ENCODE assay signal across 19 cellular contexts in genomic region chr9:137017791-137018497, GRCh38. TPM values are rescaled to one million over a fixed set of nuclear protein-coding genes. Genes with fewer than 3 reads are reported as not detected.
DNase-seq lines count a peak whose midpoint lies in the region; ATAC-seq, FAIRE-seq and TF ChIP-seq lines count a peak whose summit lies in the region.
"Had no signal": no experiment of that assay in that cellular context is flagged by ENCODE, and none has a peak within 500 bp of the region (broad histone marks: within the 10 kb centered on the region; RNA-seq: fewer than 3 reads in every experiment).

No MANE protein-coding gene starts in this region.

- no peak overlapping the region for H3K14ac ChIP-seq in H1 (ENCODE audit: insufficient read length)

- H3K36me3 ChIP-seq in GM23338 (ENCODE audit: insufficient read depth): no peaks in the 10 kb centered on the region
- peaks cover 0 to 54% of the 10 kb centered on the region in 2 experiments; a peak in 1 of 3 replicates for H3K36me3 ChIP-seq in HEK293 (ENCODE audit: control insufficient read depth in 2 of 2, insufficient read depth in 1 of 2, low read length in 2 of 2)
- peaks cover 0 to 13% (median 0%) of the 10 kb centered on the region in 4 experiments; a peak in 1 of 8 replicates for H3K36me3 ChIP-seq in H1 (ENCODE audit: control insufficient read depth in 2 of 4, insufficient read depth in 4 of 4, low read length in 3 of 4)
- no peaks in the 10 kb centered on the region for H3K36me3 ChIP-seq in PC-9 (ENCODE audit: low read depth)

- H3K4me1 ChIP-seq in GM23338 (ENCODE audit: insufficient read depth) (peaks cover 4% of the 10 kb centered on the region; the same call in 1 of the 2 replicates), HEK293 (ENCODE audit: control insufficient read depth, insufficient read depth, low read length) (no peaks in the 10 kb centered on the region), H1 (replicated peaks in 1 of 4; ENCODE audit: control insufficient read depth in 3 of 4, insufficient read depth in 4 of 4, low read length in 3 of 4) (peaks cover 0 to 10% (median 3%) of the 10 kb centered on the region in 4 experiments; a peak in 3 of 7 replicates), PC-9 (replicated peaks; ENCODE audit: insufficient read depth) (no peaks in the 10 kb centered on the region)

- H3K4me1 Mint-ChIP-seq in GM23338: no peaks in the 10 kb centered on the region; the same call in 2 of the 3 replicates

- no peak overlapping the region for H2BK5ac ChIP-seq in H1 (ENCODE audit: low read depth, low read length)

- no peak overlapping the region for H3K27ac Mint-ChIP-seq in GM23338
- H3K27ac Mint-ChIP-seq: CD14-positive monocyte; CD4-positive, alpha-beta memory T cell had no signal

- H3K79me2 ChIP-seq in GM23338 (replicated peaks; ENCODE audit: insufficient read depth): no peaks in the 10 kb centered on the region
- H3K79me2 ChIP-seq in H1 (ENCODE audit: control insufficient read depth in 1 of 2, insufficient read depth in 2 of 2, low read length in 2 of 2): no peaks in the 10 kb centered on the region
- H3K79me2 ChIP-seq in PC-9 (ENCODE audit: low read depth): no peaks in the 10 kb centered on the region

- H3K4ac ChIP-seq in H1 (replicated peaks; ENCODE audit: insufficient read length, low read depth, low read length): no peak overlapping the region

- no peak overlapping the region for H2BK20ac ChIP-seq in H1 (ENCODE audit: low read length)

- no peak overlapping the region for H3K4me2 ChIP-seq in GM23338
- no peak overlapping the region for H3K4me2 ChIP-seq in H1 (ENCODE audit: insufficient read depth in 1 of 2, low read depth in 2 of 2, low read length in 2 of 2)
- no peak overlapping the region for H3K4me2 ChIP-seq in PC-9
- H3K4me2 ChIP-seq: BLaER1 had no signal

- no peaks in the 10 kb centered on the region for H3K27me3 ChIP-seq in GM23338 (ENCODE audit: insufficient read depth)
- no peaks in the 10 kb centered on the region; a peak in 1 of 7 replicates for H3K27me3 ChIP-seq in H1 (replicated peaks in 1 of 4; ENCODE audit: control insufficient read depth in 3 of 4, extremely low read depth in 1 of 4, insufficient read depth in 3 of 4, low read length in 3 of 4)
- H3K27me3 ChIP-seq in PC-9 (ENCODE audit: insufficient read depth, low read depth): no peaks in the 10 kb centered on the region
- H3K27me3 ChIP-seq: BLaER1 had no signal

- peak; percentile 3; the same call in 2 of the 3 replicates for ATAC-seq in GM23338

- H2BK120ac ChIP-seq in H1 (replicated peaks; ENCODE audit: low read depth, low read length): no peak overlapping the region

- 92% methylated on average over 27 of the region's 45 CpGs; no CpG with 5 or more reads in 1 of the 2 experiments for WGBS in H1 (ENCODE audit: extremely low coverage in 1 of 2, insufficient coverage in 1 of 2, insufficient read length in 1 of 2, insufficient replicate concordance in 2 of 2, low coverage in 1 of 2, low lambda C conversion rate in 2 of 2, missing lambda C conversion rate in 1 of 2), 2 experiments

- no peak overlapping the region for H4K5ac ChIP-seq in H1 (ENCODE audit: insufficient read length, low read depth, low read length)

- TF ChIP-seq RAD21 in H1 (IDR thresholded peaks at IDR 0.05 in 1 of 2, conservative IDR thresholded peaks at IDR 0.05 in 1 of 2; ENCODE audit: low read depth in 2 of 2, low read length in 2 of 2): no peak

- no peak for TF ChIP-seq CTCF in GM23338 (conservative IDR thresholded peaks at IDR 0.05; ENCODE audit: low read depth in 2 of 2)
- no peak for TF ChIP-seq CTCF in HEK293 (tag by site-specific recombination; IDR thresholded peaks at IDR 0.05)
- TF ChIP-seq CTCF in H1 (IDR thresholded peaks at IDR 0.05; ENCODE audit: control extremely low read depth in 1 of 3, insufficient read depth in 1 of 3, low read depth in 1 of 3, low read length in 3 of 3): no peak
- no peak for TF ChIP-seq CTCF in PC-9 (conservative IDR thresholded peaks at IDR 0.05)
- TF ChIP-seq CTCF in GM20000 (IDR thresholded peaks at IDR 0.05; ENCODE audit: extremely low read depth, missing control alignments): no peak

- FAIRE-seq in H1 (lab: Jason Lieb, UNC): no peak
- FAIRE-seq: GM12892, H54 had no signal

- H3K27ac ChIP-seq in GM23338 (ENCODE audit: low read depth) (no peak overlapping the region), HEK293 (ENCODE audit: extremely low read depth, low read depth, low read length) (no peak overlapping the region), H1 (ENCODE audit: low read depth, low read length) (no peak overlapping the region), PC-9 (no peak overlapping the region)
- H3K27ac ChIP-seq: BLaER1 had no signal

- no TSS peak for BruUV-seq in PC-9 (replicated peaks; lab: Mats Ljungman, UMichigan)

- no peak overlapping the region for H2BK12ac ChIP-seq in H1 (ENCODE audit: low read depth, low read length)

- no peak overlapping the region for H3K4me3 Mint-ChIP-seq in GM23338
- H3K4me3 Mint-ChIP-seq: CD14-positive monocyte; CD4-positive, alpha-beta memory T cell had no signal

- H3K4me3 ChIP-seq in GM23338: no peak overlapping the region
- no peak overlapping the region for H3K4me3 ChIP-seq in HEK293 (ENCODE audit: low read depth, low read length)
- no peak overlapping the region for H3K4me3 ChIP-seq in H1 (ENCODE audit: extremely low read depth in 1 of 4, insufficient read depth in 2 of 4, low read depth in 3 of 4, low read length in 4 of 4)
- H3K4me3 ChIP-seq in PC-9: no peak overlapping the region
- H3K4me3 ChIP-seq: BLaER1 had no signal

- H3K9me3 Mint-ChIP-seq in GM23338: no peaks in the 10 kb centered on the region

- H3K9me2 ChIP-seq in GM23338 (ENCODE audit: insufficient read depth): no peaks in the 10 kb centered on the region
- no peaks in the 10 kb centered on the region for H3K9me2 ChIP-seq in PC-9 (ENCODE audit: insufficient read depth)

- H2AFZ ChIP-seq in GM23338: no peak overlapping the region
- no peak overlapping the region for H2AFZ ChIP-seq in H1 (ENCODE audit: low read length)
- no peak overlapping the region for H2AFZ ChIP-seq in PC-9

- H3K23me2 ChIP-seq in H1 (ENCODE audit: low read depth, low read length): no peaks in the 10 kb centered on the region; the same call in 1 of the 2 replicates

- no peaks in the 10 kb centered on the region for H3K9me3 ChIP-seq in HEK293 (ENCODE audit: control insufficient read depth, insufficient read depth, low read depth, low read length)
- peaks cover 0 to 27% of the 10 kb centered on the region in 2 experiments; a peak in 2 of 4 replicates for H3K9me3 ChIP-seq in H1 (ENCODE audit: insufficient read depth in 2 of 2, low read depth in 1 of 2, low read length in 1 of 2)
- H3K9me3 ChIP-seq in PC-9 (ENCODE audit: insufficient read depth, low read depth): no peaks in the 10 kb centered on the region

- POLR2A ChIA-PET in HEK293 (lab: Yijun Ruan, JAX) (interaction anchor here (0.6 kb wide), 1 partner anchor 16 kb away, joined by 6 read pairs; no protein-coding TSS in a partner anchor), H1 (lab: Charles Lee; ENCODE audit: partially characterized antibody) (no interaction called here), PC-9 (lab: Charles Lee; ENCODE audit: unreplicated experiment) (no interaction called here)

- no peak overlapping the region for H2BK15ac ChIP-seq in H1 (ENCODE audit: low read length)

- H3K79me1 ChIP-seq in H1 (ENCODE audit: low read depth, low read length): no peaks in the 10 kb centered on the region

- H3F3A ChIP-seq in GM23338 (replicated peaks; ENCODE audit: low read depth) (0 out of 2 replicates have a peak, but pooled peaks cover 3% of the 10 kb centered on the region), PC-9 (ENCODE audit: insufficient read depth, low read depth) (peaks cover 7% of the 10 kb centered on the region; the same call in 1 of the 2 replicates)

- H3K23ac ChIP-seq in H1 (ENCODE audit: insufficient read length): no peak overlapping the region

- intact Hi-C loops in PC-9 (cut with micrococcal nuclease; ENCODE audit: unreplicated experiment): no loop called here

- H3K9ac ChIP-seq in H1 (replicated peaks in 1 of 4; ENCODE audit: extremely low read depth in 1 of 4, low read depth in 3 of 4, low read length in 3 of 4): no peak overlapping the region
- H3K9ac ChIP-seq: BLaER1 had no signal

- H3K18ac ChIP-seq in H1 (ENCODE audit: extremely low read depth, low read length): no peak overlapping the region; the same call in 1 of the 2 replicates

- no peak for TF ChIP-seq EP300 in H1 (IDR thresholded peaks at IDR 0.05; ENCODE audit: borderline replicate concordance in 1 of 2, low read depth in 2 of 2, low read length in 2 of 2)

- DNase-seq in GM23338 (ENCODE audit: low spot score): peak; percentile 65
- no peak for DNase-seq in H1 (ENCODE audit: low read depth in 1 of 2, low spot score in 2 of 2)
- peak; percentile 48 for DNase-seq in iPS-NIHi7 (ENCODE audit: extremely low spot score)
- DNase-seq in activated CD4-positive, CD25-positive, alpha-beta regulatory T cell (lab: John Stamatoyannopoulos, UW): no peak
- no peak for DNase-seq in PC-9
- no peak for DNase-seq in GM20000 (ENCODE audit: low spot score)
- DNase-seq: 8988T; CD4-positive, alpha-beta memory T cell; DMS153; DMS79; GDM1 had no signal

- H3K36me3 Mint-ChIP-seq in GM23338 (ENCODE audit: low read depth): peaks cover 2% of the 10 kb centered on the region; the same call in 1 of the 3 replicates

- no peak overlapping the region for H2AK5ac ChIP-seq in H1 (ENCODE audit: low read depth, low read length)

- no peak overlapping the region for H3K56ac ChIP-seq in H1 (replicated peaks; ENCODE audit: insufficient read length, low read depth, low read length)

- no peak overlapping the region for H4K8ac ChIP-seq in H1 (ENCODE audit: extremely low read depth, insufficient read depth, low read length)

- CTCF ChIA-PET in HEK293 (lab: Yijun Ruan, JAX): interaction anchor here (0.5 to 5.1 kb wide), 7 partner anchors 9 to 426 kb away, joined by 3 to 25 read pairs (median 3); no protein-coding TSS in a partner anchor
- CTCF ChIA-PET in H1 (lab: Charles Lee; ENCODE audit: partially characterized antibody): interaction anchor here (0.6 to 7.2 kb wide), 6 partner anchors 12 to 250 kb away, joined by 3 to 54 read pairs (median 3); partner anchors contain the start of genes ABCA2 and FUT7
- CTCF ChIA-PET in PC-9 (lab: Charles Lee): no interaction called here

- H3K27me3 Mint-ChIP-seq in GM23338 (ENCODE audit: insufficient read depth, low read depth, poor library complexity): peaks cover 7% of the 10 kb centered on the region
- H3K27me3 Mint-ChIP-seq: CD4-positive, alpha-beta memory T cell had no signal

- no peak overlapping the region for H4K91ac ChIP-seq in H1 (replicated peaks; ENCODE audit: insufficient read length, low read length)

- H4K20me1 ChIP-seq in GM23338 (replicated peaks; ENCODE audit: insufficient read depth) (no peaks in the 10 kb centered on the region), H1 (replicated peaks in 1 of 2; ENCODE audit: control insufficient read depth in 1 of 2, insufficient read depth in 2 of 2, low read length in 2 of 2) (peaks cover 0 to 5% of the 10 kb centered on the region in 2 experiments), PC-9 (ENCODE audit: insufficient read depth) (no peaks in the 10 kb centered on the region; the same call in 1 of the 2 replicates)

- no peak for TF ChIP-seq POLR2A in H1 (IDR thresholded peaks at IDR 0.05; ENCODE audit: control extremely low read depth in 1 of 2, low read depth in 2 of 2, low read length in 2 of 2)

RNA-seq across cellular contexts. Expression of gene ABCA2, which starts 10.1 kb away (rescaled TPM):
- 14.2 and 16.0 TPM in 2 replicates for total RNA-seq in GM23338 (2014; rRNA removed; shearing (Covaris generic))
- polyA plus RNA-seq in GM23338 (2016; fragmentation: Nextera tagmentation; extraction: Ambion mirVana) (5.6 and 7.0 TPM in 2 replicates), H1 (2011; rRNA removed) (14.3 and 21.9 TPM in 2 replicates)
- 12.5 and 15.2 TPM in 2 replicates for total RNA-seq in H1 (2021; fragmentation: NEBNext Ultra II Directional; extraction: Animal tissue kit (Norgen Biotek cat#: 25700))
- 14.6 TPM for polyA plus RNA-seq in H1 (2011; cell fraction: cytosol; rRNA removed)
- polyA plus RNA-seq in H1 (2011; cell fraction: nucleus; rRNA removed): 99.2 TPM
- 8.5 to 19.3 TPM (median 15.7 TPM) in 4 replicates for polyA plus RNA-seq in H1 (2012, experiment 1 of 2)
- polyA plus RNA-seq in H1 (2012, experiment 2 of 2): 6.9 TPM
- polyA plus RNA-seq in H1 (2013, experiment 1 of 2): 18.5 TPM
- 14.9 TPM for polyA plus RNA-seq in H1 (2013, experiment 2 of 2)
- 11.5 and 13.8 TPM in 2 replicates for polyA minus RNA-seq in H1 (2011; rRNA and poly(A)+ RNA removed)
- polyA minus RNA-seq in H1 (2011; cell fraction: cytosol; rRNA and poly(A)+ RNA removed): 15.5 TPM
- polyA minus RNA-seq in H1 (2011; cell fraction: nucleus; rRNA and poly(A)+ RNA removed): 17.1 TPM
- total RNA-seq in PC-9 (2021): 79.2 and 115 TPM in 2 replicates

RNA-seq across cellular contexts. Expression of gene FUT7, which starts 13.9 kb away (rescaled TPM):
- total RNA-seq in GM23338 (2014; rRNA removed; shearing (Covaris generic)): not detected in 2 replicates
- polyA plus RNA-seq in GM23338 (2016; fragmentation: Nextera tagmentation; extraction: Ambion mirVana) (not detected in 2 replicates), H1 (2011; rRNA removed) (not detected in 2 replicates)
- not detected in 2 replicates for total RNA-seq in H1 (2021; fragmentation: NEBNext Ultra II Directional; extraction: Animal tissue kit (Norgen Biotek cat#: 25700))
- not detected for polyA plus RNA-seq in H1 (2011; cell fraction: cytosol; rRNA removed)
- polyA plus RNA-seq in H1 (2011; cell fraction: nucleus; rRNA removed): not detected
- not detected in 4 replicates for polyA plus RNA-seq in H1 (2012, experiment 1 of 2)
- polyA plus RNA-seq in H1 (2012, experiment 2 of 2): not detected
- 0.02 TPM for polyA plus RNA-seq in H1 (2013, experiment 1 of 2)
- not detected for polyA plus RNA-seq in H1 (2013, experiment 2 of 2)
- not detected in 2 replicates for polyA minus RNA-seq in H1 (2011; rRNA and poly(A)+ RNA removed)
- polyA minus RNA-seq in H1 (2011; cell fraction: cytosol; rRNA and poly(A)+ RNA removed): not detected
- not detected for polyA minus RNA-seq in H1 (2011; cell fraction: nucleus; rRNA and poly(A)+ RNA removed)
- not detected in 2 replicates for total RNA-seq in PC-9 (2021)
- total RNA-seq: A673, Daoy had no signal
- polyA plus RNA-seq: AG04450 had no signal

RNA-seq across cellular contexts. Expression of gene CLIC3, which starts 21.6 kb away (rescaled TPM):
- 0.56 TPM in 1 of 2 replicates, not detected in the other for total RNA-seq in GM23338 (2014; rRNA removed; shearing (Covaris generic))
- polyA plus RNA-seq in GM23338 (2016; fragmentation: Nextera tagmentation; extraction: Ambion mirVana) (0.53 and 0.57 TPM in 2 replicates), H1 (2011; rRNA removed) (0.12 and 0.33 TPM in 2 replicates)
- total RNA-seq in H1 (2021; fragmentation: NEBNext Ultra II Directional; extraction: Animal tissue kit (Norgen Biotek cat#: 25700)): not detected in 2 replicates
- 0.18 TPM for polyA plus RNA-seq in H1 (2011; cell fraction: cytosol; rRNA removed)
- 0.17 TPM for polyA plus RNA-seq in H1 (2011; cell fraction: nucleus; rRNA removed)
- not detected in 4 replicates for polyA plus RNA-seq in H1 (2012, experiment 1 of 2)
- polyA plus RNA-seq in H1 (2012, experiment 2 of 2): 0.26 TPM
- polyA plus RNA-seq in H1 (2013, experiment 1 of 2): 0.20 TPM
- polyA plus RNA-seq in H1 (2013, experiment 2 of 2): 0.29 TPM
- polyA minus RNA-seq in H1 (2011; rRNA and poly(A)+ RNA removed): not detected in 2 replicates
- polyA minus RNA-seq in H1 (2011; cell fraction: cytosol; rRNA and poly(A)+ RNA removed): not detected
- polyA minus RNA-seq in H1 (2011; cell fraction: nucleus; rRNA and poly(A)+ RNA removed): 1.2 TPM
- 24.1 and 39.7 TPM in 2 replicates for total RNA-seq in PC-9 (2021)
- total RNA-seq: A673 had no signal

RNA-seq across cellular contexts. Expression of gene PAXX, which starts 25.7 kb away (rescaled TPM):
- total RNA-seq in GM23338 (2014; rRNA removed; shearing (Covaris generic)): 33.9 and 71.5 TPM in 2 replicates
- 86.0 and 88.3 TPM in 2 replicates for polyA plus RNA-seq in GM23338 (2016; fragmentation: Nextera tagmentation; extraction: Ambion mirVana)
- total RNA-seq in H1 (2021; fragmentation: NEBNext Ultra II Directional; extraction: Animal tissue kit (Norgen Biotek cat#: 25700)): 40.8 and 43.4 TPM in 2 replicates
- 45.9 and 56.8 TPM in 2 replicates for polyA plus RNA-seq in H1 (2011; rRNA removed)
- polyA plus RNA-seq in H1 (2011; cell fraction: cytosol; rRNA removed): 44.8 TPM
- polyA plus RNA-seq in H1 (2011; cell fraction: nucleus; rRNA removed): 87.4 TPM
- 16.8 to 35.4 TPM (median 32.7 TPM) in 4 replicates for polyA plus RNA-seq in H1 (2012, experiment 1 of 2)
- 35.7 TPM for polyA plus RNA-seq in H1 (2012, experiment 2 of 2)
- 42.4 TPM for polyA plus RNA-seq in H1 (2013, experiment 1 of 2)
- 42.4 TPM for polyA plus RNA-seq in H1 (2013, experiment 2 of 2)
- polyA minus RNA-seq in H1 (2011; rRNA and poly(A)+ RNA removed): 1.9 and 2.3 TPM in 2 replicates
- 9.8 TPM for polyA minus RNA-seq in H1 (2011; cell fraction: cytosol; rRNA and poly(A)+ RNA removed)
- polyA minus RNA-seq in H1 (2011; cell fraction: nucleus; rRNA and poly(A)+ RNA removed): 24.2 TPM
- 54.9 and 78.9 TPM in 2 replicates for total RNA-seq in PC-9 (2021)

RNA-seq across cellular contexts. Expression of gene NPDC1, which starts 28.0 kb away (rescaled TPM):
- 26.2 and 34.3 TPM in 2 replicates for total RNA-seq in GM23338 (2014; rRNA removed; shearing (Covaris generic))
- polyA plus RNA-seq in GM23338 (2016; fragmentation: Nextera tagmentation; extraction: Ambion mirVana) (35.5 and 36.7 TPM in 2 replicates), H1 (2011; rRNA removed) (26.2 and 43.6 TPM in 2 replicates)
- total RNA-seq in H1 (2021; fragmentation: NEBNext Ultra II Directional; extraction: Animal tissue kit (Norgen Biotek cat#: 25700)): 41.9 and 44.1 TPM in 2 replicates
- 27.6 TPM for polyA plus RNA-seq in H1 (2011; cell fraction: cytosol; rRNA removed)
- 132 TPM for polyA plus RNA-seq in H1 (2011; cell fraction: nucleus; rRNA removed)
- polyA plus RNA-seq in H1 (2012, experiment 1 of 2): 25.4 to 45.6 TPM (median 37.8 TPM) in 4 replicates
- 18.6 TPM for polyA plus RNA-seq in H1 (2012, experiment 2 of 2)
- 51.1 TPM for polyA plus RNA-seq in H1 (2013, experiment 1 of 2)
- polyA plus RNA-seq in H1 (2013, experiment 2 of 2): 54.9 TPM
- 2.2 and 2.4 TPM in 2 replicates for polyA minus RNA-seq in H1 (2011; rRNA and poly(A)+ RNA removed)
- polyA minus RNA-seq in H1 (2011; cell fraction: cytosol; rRNA and poly(A)+ RNA removed): 17.6 TPM
- 14.1 TPM for polyA minus RNA-seq in H1 (2011; cell fraction: nucleus; rRNA and poly(A)+ RNA removed)
- 89.8 and 137 TPM in 2 replicates for total RNA-seq in PC-9 (2021)

Comparison
In these comparisons a context has a peak if more than half of its experiments do, and no peak if none do; other contexts are left out.
1. DNase-seq: peak in GM23338 (single experiment) and iPS-NIHi7 (single experiment); none in H1 (0 of 2), activated CD4-positive, CD25-positive, alpha-beta regulatory T cell (0 of 4), PC-9 (0 of 2) and GM20000 (single experiment).
2. RNA of gene CLIC3, which starts 21.6 kb away (total RNA-seq): 24.1 to 39.7 TPM in PC-9; 0.56 TPM in GM23338 and not detected in H1; every median in the first group is over 10 times any median in the second.